In the genomic region with DNA sequence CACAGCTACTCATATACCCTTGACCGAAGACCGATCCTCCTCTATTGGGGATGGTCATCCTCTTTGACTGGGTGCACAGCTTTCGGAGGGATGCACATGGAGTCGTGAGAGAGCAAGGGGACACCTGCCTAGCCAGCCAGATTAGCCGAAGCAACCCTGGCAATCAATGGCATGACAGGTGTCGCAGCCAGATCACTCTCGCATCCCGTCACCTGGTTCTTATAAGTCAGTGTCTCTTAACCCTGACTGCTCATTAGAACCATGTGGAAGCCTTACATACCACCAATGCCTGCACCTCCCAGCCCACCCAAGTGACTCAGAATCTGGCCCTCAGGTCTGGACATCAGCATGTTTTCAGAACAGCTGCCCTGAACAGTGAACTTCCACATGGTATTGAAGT, we compare ENCODE assay signal across 4 cellular contexts.
"Had no signal": no experiment of that assay in that cellular context is flagged by ENCODE, and none has a peak within 500 bp of the region (broad histone marks: within the 10 kb centered on the region; RNA-seq: fewer than 3 reads in every experiment).

No MANE protein-coding gene starts in this region.

- H3K9me3 Mint-ChIP-seq: GM23338, H9 had no signal

- H3K4me2 ChIP-seq: GM23338 had no signal

- DNase-seq: H9, HCEC 1CT, IMR-90 had no signal

- ATAC-seq: GM23338 had no signal

- H2AFZ ChIP-seq: GM23338 had no signal

- H3K27ac Mint-ChIP-seq: GM23338 had no signal

- H3K4me3 Mint-ChIP-seq: GM23338, H9 had no signal

- H3K4me3 ChIP-seq: GM23338 had no signal
